Comparison of ENCODE assay signal across 15 cellular contexts in the genomic region with DNA sequence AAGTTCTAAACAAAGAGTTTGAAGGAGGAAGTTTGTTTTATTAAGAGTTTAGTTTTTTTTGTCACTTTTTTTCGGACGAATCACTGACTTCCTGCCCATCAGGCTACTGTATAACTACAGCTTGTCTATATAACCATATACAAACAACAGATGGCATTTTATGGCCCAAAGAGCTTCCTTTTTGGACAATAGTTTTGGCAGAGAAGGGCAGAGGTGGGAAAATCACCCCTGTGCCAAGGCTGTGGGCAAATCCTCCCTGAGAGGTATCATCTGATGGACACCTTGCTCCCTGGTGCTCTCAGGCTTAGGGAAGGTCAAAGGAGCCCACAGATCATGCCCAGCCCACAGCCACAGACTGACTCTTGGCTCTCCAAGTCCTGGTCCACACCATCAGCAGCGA.
DNase-seq lines count a peak whose midpoint lies in the region; ATAC-seq, FAIRE-seq and TF ChIP-seq lines count a peak whose summit lies in the region.
"Had no signal": no experiment of that assay in that cellular context is flagged by ENCODE, and none has a peak within 500 bp of the region (broad histone marks: within the 10 kb centered on the region; RNA-seq: fewer than 3 reads in every experiment).

No MANE protein-coding gene starts in this region.

- peak overlapping the region; percentile 34 for H3K14ac ChIP-seq in IMR-90 (replicated peaks; ENCODE audit: low read depth, low read length)

- peak overlapping the region; percentile 97 for H2BK5ac ChIP-seq in IMR-90 (ENCODE audit: low read depth, low read length, poor library complexity, severe bottlenecking)

- dilution Hi-C loops in IMR-90 (cut with HindIII; ENCODE audit: low sequenced_read_pairs, unreplicated experiment): no loop called here

- peak overlapping the region; percentile 26 for H2AK9ac ChIP-seq in IMR-90 (replicated peaks; ENCODE audit: low read depth, low read length, poor library complexity)

- peaks cover 6 to 65% (median 32%) of the 10 kb centered on the region in 11 experiments; a peak in 17 of 22 replicates for H4K20me1 ChIP-seq in BLaER1 treated with 17β-estradiol and CSF1 and Interleukin-3, amounts not matched to agents 10 nM and 100 nM
- H4K20me1 ChIP-seq in IMR-90 (ENCODE audit: insufficient read depth, low read length): peaks cover 7% of the 10 kb centered on the region; the same call in 1 of the 2 replicates

- H3K4me3 ChIP-seq in BLaER1 treated with 17β-estradiol and CSF1 and Interleukin-3, amounts not matched to agents 10 nM and 100 nM: peak overlapping the region in 2 of 10 experiments; percentile 8 to 26; a peak in 3 of 20 replicates
- H3K4me3 ChIP-seq in IMR-90 (ENCODE audit: insufficient read depth, low read depth, low read length) (no peak overlapping the region), uterus (no peak overlapping the region)

- peaks cover 21 to 46% (median 40%) of the 10 kb centered on the region in 11 experiments; a peak in 21 of 22 replicates for H3K9me3 ChIP-seq in BLaER1 treated with 17β-estradiol and CSF1 and Interleukin-3, amounts not matched to agents 10 nM and 100 nM (replicated peaks in 1 of 11)
- H3K9me3 ChIP-seq in IMR-90 (ENCODE audit: control insufficient read depth, insufficient read depth, low read length): peaks cover 6% of the 10 kb centered on the region; the same call in 1 of the 2 replicates
- no peaks in the 10 kb centered on the region for H3K9me3 ChIP-seq in uterus
- H3K9me3 ChIP-seq: neutrophil had no signal

- peak overlapping the region; percentile 93 for H2AK5ac ChIP-seq in IMR-90 (ENCODE audit: low read depth, low read length)

- ATAC-seq in GM18508 (IDR thresholded peaks at IDR 0.05; ENCODE audit: insufficient read depth, unreplicated experiment) (peak; percentile 3), IMR-90 (ENCODE audit: low read depth) (peak; percentile 48), GM19328 (IDR thresholded peaks at IDR 0.05; ENCODE audit: unreplicated experiment) (no peak)
- ATAC-seq: left colon had no signal

- H3K27me3 ChIP-seq in BLaER1 treated with 17β-estradiol and CSF1 and Interleukin-3, amounts not matched to agents 10 nM and 100 nM: no peaks in the 10 kb centered on the region
- no peaks in the 10 kb centered on the region for H3K27me3 ChIP-seq in IMR-90 (ENCODE audit: control insufficient read depth, insufficient read depth, low read length)
- H3K27me3 ChIP-seq in uterus: no peaks in the 10 kb centered on the region
- H3K27me3 ChIP-seq: neutrophil had no signal

- DNase-seq in IMR-90 (peak; percentile 48), NCI-H146 (lab: John Stamatoyannopoulos, UW) (no peak), uterus (no peak), GM19239 (ENCODE audit: insufficient read length, low spot score) (no peak)
- DNase-seq: activated CD4-positive, alpha-beta T cell treated with anti-CD3 and anti-CD28 coated beads, Interleukin-2, amount 50 U/mL, for 1 hour; left colon; NCI-H1105 treated with DMSO at 0.1 percent for 48 hours; NCI-H524; SHP77 treated with DMSO at 0.1 percent for 48 hours; stimulated activated CD4-positive, alpha-beta T cell treated with anti-CD3 and anti-CD28 coated beads, Interleukin-15, amount 100 ng/mL, for 24 hours had no signal

- H3K36me3 Mint-ChIP-seq in dendritic cell treated with granulocyte-macrophage colony-stimulating factor and Interleukin-4, amounts not matched to agents 40 ng/mL and 50 ng/mL, for 4 days (ENCODE audit: low read depth): peaks cover 69% of the 10 kb centered on the region

- CTCF ChIA-PET in IMR-90 (lab: Yijun Ruan, JAX): no interaction called here

- H3K4me1 ChIP-seq in BLaER1 treated with 17β-estradiol and CSF1 and Interleukin-3, amounts not matched to agents 10 nM and 100 nM: peaks cover 59 to 82% (median 74%) of the 10 kb centered on the region in 10 experiments
- H3K4me1 ChIP-seq in IMR-90 (ENCODE audit: control insufficient read depth, insufficient read depth, low read length) (peaks cover 17% of the 10 kb centered on the region), uterus (peaks cover 0 to 8% of the 10 kb centered on the region in 2 donors)

- TF ChIP-seq CTCF in IMR-90 (conservative IDR thresholded peaks at IDR 0.05; ENCODE audit: low read depth, low read length) (no peak), uterus (IDR thresholded peaks at IDR 0.05) (no peak)

- H3K4me3 Mint-ChIP-seq in dendritic cell treated with granulocyte-macrophage colony-stimulating factor and Interleukin-4, amounts not matched to agents 40 ng/mL and 50 ng/mL, for 4 days: no peak overlapping the region

- TF ChIP-seq POLR2A in IMR-90 (IDR thresholded peaks at IDR 0.05; ENCODE audit: low read depth, low read length): no peak
- no peak for TF ChIP-seq POLR2A in uterus (IDR thresholded peaks at IDR 0.05)

- H3K27me3 Mint-ChIP-seq in dendritic cell treated with granulocyte-macrophage colony-stimulating factor and Interleukin-4, amounts not matched to agents 40 ng/mL and 50 ng/mL, for 4 days: no peaks in the 10 kb centered on the region

- no CpG with 5 or more reads among the region's 3 CpGs for WGBS in IMR-90 (ENCODE audit: extremely low coverage in 2 of 2, insufficient read length in 1 of 2), 2 experiments

- peak overlapping the region; percentile 81 to 94 (median 88) for H3K4me2 ChIP-seq in BLaER1 treated with 17β-estradiol and CSF1 and Interleukin-3, amounts not matched to agents 10 nM and 100 nM
- peak overlapping the region; percentile 57 for H3K4me2 ChIP-seq in IMR-90 (ENCODE audit: low read depth, low read length)

- peaks cover 62% of the 10 kb centered on the region for H3K4me1 Mint-ChIP-seq in dendritic cell treated with granulocyte-macrophage colony-stimulating factor and Interleukin-4, amounts not matched to agents 40 ng/mL and 50 ng/mL, for 4 days (ENCODE audit: low read depth)

- H3K9me1 ChIP-seq in IMR-90 (ENCODE audit: insufficient read depth, low read length): peaks cover 18% of the 10 kb centered on the region

- H3K27ac Mint-ChIP-seq in dendritic cell treated with granulocyte-macrophage colony-stimulating factor and Interleukin-4, amounts not matched to agents 40 ng/mL and 50 ng/mL, for 4 days: peak overlapping the region; percentile 69

- H4K91ac ChIP-seq in IMR-90 (ENCODE audit: insufficient read depth, low read depth, low read length): peak overlapping the region; percentile 61

- BruUV-seq in IMR-90 (replicated peaks; lab: Mats Ljungman, UMichigan): no TSS peak

- TF ChIP-seq RAD21 in IMR-90 (IDR thresholded peaks at IDR 0.05; ENCODE audit: low read length): no peak

- no peak overlapping the region for H2AFZ ChIP-seq in IMR-90 (replicated peaks; ENCODE audit: low read length, poor library complexity)

- peak overlapping the region in 4 of 11 experiments; percentile 52 to 69 (median 52); a peak in 4 of 22 replicates for H3K27ac ChIP-seq in BLaER1 treated with 17β-estradiol and CSF1 and Interleukin-3, amounts not matched to agents 10 nM and 100 nM
- H3K27ac ChIP-seq in IMR-90 (ENCODE audit: insufficient read depth, low read length): peak overlapping the region; percentile 93
- H3K27ac ChIP-seq in uterus: no peak overlapping the region
- H3K27ac ChIP-seq: neutrophil had no signal

- in situ Hi-C loops in IMR-90 (cut with MboI; ENCODE audit: low sequenced_read_pairs): no loop called here

- POLR2A ChIA-PET in IMR-90 (lab: Charles Lee; ENCODE audit: unreplicated experiment): no interaction called here

- intact Hi-C loops in IMR-90 (cut with micrococcal nuclease): no loop called here
- intact Hi-C loops in dendritic cell treated with granulocyte-macrophage colony-stimulating factor and Interleukin-4, amounts not matched to agents 40 ng/mL and 50 ng/mL, for 4 days (cut with micrococcal nuclease): loop anchor here (10.0 kb wide), 1 partner anchor 64 kb away; no protein-coding TSS in a partner anchor
- intact Hi-C loops in uterus (cut with DNase I; ENCODE audit: low total_unique reads): no loop called here

- FAIRE-seq in GM19239 (lab: Jason Lieb, UNC): no peak

- H2BK15ac ChIP-seq in IMR-90 (ENCODE audit: low read depth, low read length): peak overlapping the region; percentile 81; the same call in 1 of the 3 replicates

- peak overlapping the region; percentile 94 for H4K5ac ChIP-seq in IMR-90 (ENCODE audit: low read depth, low read length)

- peak overlapping the region; percentile 53; the same call in 1 of the 2 replicates for H3K23ac ChIP-seq in IMR-90 (ENCODE audit: low read depth, low read length)

- peak overlapping the region; percentile 82 for H2BK120ac ChIP-seq in IMR-90 (ENCODE audit: low read depth, low read length)

- H3K56ac ChIP-seq in IMR-90 (ENCODE audit: extremely low read depth, insufficient read depth, low read length): no peak overlapping the region; the same call in 1 of the 2 replicates

- H3K9ac ChIP-seq in BLaER1 treated with 17β-estradiol and CSF1 and Interleukin-3, amounts not matched to agents 10 nM and 100 nM: no peak overlapping the region
- no peak overlapping the region for H3K9ac ChIP-seq in IMR-90 (ENCODE audit: low read depth, low read length)

- peaks cover 28 to 51% of the 10 kb centered on the region in 2 experiments for H3K79me1 ChIP-seq in IMR-90 (ENCODE audit: low read depth in 1 of 2, low read length in 2 of 2)

- peak overlapping the region; percentile 27 to 77; a peak in 2 of 4 replicates for H4K8ac ChIP-seq in IMR-90 (ENCODE audit: low read depth in 2 of 2, low read length in 2 of 2)

- H3K4ac ChIP-seq in IMR-90 (ENCODE audit: low read depth, low read length): peak overlapping the region; percentile 85

- H3K36me3 ChIP-seq in BLaER1 treated with 17β-estradiol and CSF1 and Interleukin-3, amounts not matched to agents 10 nM and 100 nM: peaks cover 43 to 77% (median 65%) of the 10 kb centered on the region in 11 experiments; a peak in 21 of 22 replicates
- peaks cover 33% of the 10 kb centered on the region for H3K36me3 ChIP-seq in IMR-90 (ENCODE audit: control insufficient read depth, insufficient read depth, low read length)
- H3K36me3 ChIP-seq in uterus: no peaks in the 10 kb centered on the region
- H3K36me3 ChIP-seq: neutrophil had no signal

- peak overlapping the region; percentile 88 for H3K18ac ChIP-seq in IMR-90 (ENCODE audit: low read depth, low read length)

- peak overlapping the region; percentile 54 for H2BK20ac ChIP-seq in IMR-90 (ENCODE audit: low read depth, low read length)

- no peaks in the 10 kb centered on the region for H3K9me3 Mint-ChIP-seq in dendritic cell treated with granulocyte-macrophage colony-stimulating factor and Interleukin-4, amounts not matched to agents 40 ng/mL and 50 ng/mL, for 4 days

TF ChIP-seq in IMR-90, 13 proteins besides CTCF, POLR2A, EP300 and RAD21 (continues in another document):
- TF ChIP-seq SMC3 (IDR thresholded peaks at IDR 0.05; ENCODE audit: low read depth, low read length) (no peak), MAFK (IDR thresholded peaks at IDR 0.05; ENCODE audit: low read depth, low read length) (no peak), RFX5 (IDR thresholded peaks at IDR 0.05; ENCODE audit: low read depth, low read length) (no peak)
- TF ChIP-seq, protein P1, sequence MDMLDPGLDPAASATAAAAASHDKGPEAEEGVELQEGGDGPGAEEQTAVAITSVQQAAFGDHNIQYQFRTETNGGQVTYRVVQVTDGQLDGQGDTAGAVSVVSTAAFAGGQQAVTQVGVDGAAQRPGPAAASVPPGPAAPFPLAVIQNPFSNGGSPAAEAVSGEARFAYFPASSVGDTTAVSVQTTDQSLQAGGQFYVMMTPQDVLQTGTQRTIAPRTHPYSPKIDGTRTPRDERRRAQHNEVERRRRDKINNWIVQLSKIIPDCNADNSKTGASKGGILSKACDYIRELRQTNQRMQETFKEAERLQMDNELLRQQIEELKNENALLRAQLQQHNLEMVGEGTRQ (IDR thresholded peaks at IDR 0.05; ENCODE audit: low read depth, low read length): no peak
